Comparison of ENCODE assay signal across 8 cellular contexts in genomic region chr18:44742741-44743311, GRCh38.
DNase-seq lines count a peak whose midpoint lies in the region; ATAC-seq, FAIRE-seq and TF ChIP-seq lines count a peak whose summit lies in the region.

No MANE protein-coding gene starts in this region.

- DNase-seq in Caki2 (ENCODE audit: low read depth) = peak; percentile 55
- peak; percentile 57 for DNase-seq in NCI-H2196 treated with DMSO at 0.1 percent for 48 hours (lab: John Stamatoyannopoulos, UW; ENCODE audit: unreplicated experiment)
- DNase-seq in osteocyte (ENCODE audit: extremely low spot score, unreplicated experiment) = no peak
- no peak for DNase-seq in stimulated activated naive CD8-positive, alpha-beta T cell treated with anti-CD3 and anti-CD28 coated beads, Interleukin-15, Interleukin-2, amounts not matched to agents 100 U/mL and 50 U/mL, for 24 hours
- no peak for DNase-seq in UCSD-AML1 (lab: John Stamatoyannopoulos, UW; ENCODE audit: unreplicated experiment)

- H3K27ac Mint-ChIP-seq in osteocyte (ENCODE audit: unreplicated experiment) = peak overlapping the region; percentile 81

- FAIRE-seq in endometrium (lab: Jason Lieb, UNC) = peak; percentile 86

- H3K4me1 Mint-ChIP-seq in osteocyte (ENCODE audit: unreplicated experiment) = peaks cover 28% of the 10 kb centered on the region

- H3K9me3 Mint-ChIP-seq in osteocyte (ENCODE audit: unreplicated experiment) = no peaks in the 10 kb centered on the region

- in situ Hi-C loops in Caki2 (cut with HindIII; ENCODE audit: low pct_unique_long_range_greater_than_20kb, low sequenced_read_pairs) = no loop called here

- ATAC-seq in HG03521 (IDR thresholded peaks at IDR 0.05; ENCODE audit: unreplicated experiment) = no peak
- no peak for ATAC-seq in stimulated activated naive CD8-positive, alpha-beta T cell treated with anti-CD3 and anti-CD28 coated beads, Interleukin-15, Interleukin-2, amounts not matched to agents 100 U/mL and 50 U/mL, for 24 hours
- no peak for ATAC-seq in HG02588 (IDR thresholded peaks at IDR 0.05; ENCODE audit: unreplicated experiment)

- H3K36me3 Mint-ChIP-seq in osteocyte (ENCODE audit: unreplicated experiment) = peaks cover 39% of the 10 kb centered on the region

- H3K4me3 Mint-ChIP-seq in osteocyte (ENCODE audit: unreplicated experiment) = no peak overlapping the region

- no peaks in the 10 kb centered on the region for H3K27me3 Mint-ChIP-seq in osteocyte (ENCODE audit: unreplicated experiment)

- no peak for TF ChIP-seq CTCF in osteocyte (IDR thresholded peaks at IDR 0.05)

Comparison
In these comparisons a context has a peak if more than half of its experiments do, and no peak if none do; other contexts are left out.
1. DNase-seq: peak in Caki2 (single experiment) and NCI-H2196 treated with DMSO at 0.1 percent for 48 hours (single experiment); none in osteocyte (single experiment), stimulated activated naive CD8-positive, alpha-beta T cell treated with anti-CD3 and anti-CD28 coated beads, Interleukin-15, Interleukin-2, amounts not matched to agents 100 U/mL and 50 U/mL, for 24 hours (single experiment) and UCSD-AML1 (single experiment).